Comparison of ENCODE assay signal across 1 cellular context in genomic region chr12:95674088-95674595, GRCh38.
TF ChIP-seq lines count a peak whose summit lies in the region.

No MANE protein-coding gene starts in this region.

TF ChIP-seq in endothelial cell of umbilical vein, 7 proteins besides CTCF, POLR2A, EP300 and RAD21 (continued from another document):
- no peak for TF ChIP-seq GATA2 (IDR thresholded peaks at IDR 0.05; ENCODE audit: insufficient read depth, insufficient read length, low read depth, low read length)
